In the genomic region with DNA sequence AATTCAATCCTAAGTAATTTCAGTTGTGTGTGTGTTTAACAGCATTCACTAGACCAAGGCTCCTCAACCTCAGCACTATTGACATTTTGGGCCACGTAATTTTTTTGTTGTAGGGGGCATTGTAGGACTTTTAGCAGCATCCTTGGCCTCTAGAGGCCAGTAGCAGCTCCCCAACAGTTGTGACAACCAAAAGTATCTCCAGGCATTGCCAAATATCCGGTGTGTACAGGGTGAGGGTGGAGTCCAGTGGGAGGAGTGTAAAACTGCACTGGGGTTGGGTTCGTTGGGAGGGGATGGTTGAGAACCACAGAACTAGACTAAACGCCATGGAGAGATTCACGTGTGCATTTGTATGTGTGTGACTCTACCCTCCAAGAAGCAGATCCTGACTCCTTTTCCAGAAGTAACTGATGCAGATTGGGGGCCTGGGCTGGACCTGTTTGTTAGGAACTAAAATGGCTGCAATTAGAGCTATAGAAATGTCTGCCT, we compare ENCODE assay signal across 8 cellular contexts. TPM values are rescaled to one million over a fixed set of nuclear protein-coding genes. Genes with fewer than 3 reads are reported as not detected.
DNase-seq lines count a peak whose midpoint lies in the region; ATAC-seq and TF ChIP-seq lines count a peak whose summit lies in the region.

No MANE protein-coding gene starts in this region.

- no peak overlapping the region for H3K27ac ChIP-seq in A673 (ENCODE audit: low read depth, low read length, poor library complexity, severe bottlenecking)

- no peaks in the 10 kb centered on the region for H3K9me3 Mint-ChIP-seq in activated naive CD8-positive, alpha-beta T cell treated with anti-CD3 and anti-CD28 coated beads, Interleukin-2, amount 10 ng/mL, durations not matched to agents 7 days and 5 days
- peaks cover 4% of the 10 kb centered on the region for H3K9me3 Mint-ChIP-seq in glutamatergic neuron (ENCODE audit: unreplicated experiment)

- no TSS peak for BruUV-seq in A673 (replicated peaks; lab: Mats Ljungman, UMichigan)

- peaks cover 15% of the 10 kb centered on the region for H3K4me1 ChIP-seq in A673 (ENCODE audit: insufficient read depth, low read length, poor library complexity, severe bottlenecking)

- CTCF ChIA-PET in A673 (lab: Charles Lee), result interaction anchor here (1.3 kb wide), 1 partner anchor 188 kb away, joined by 4 read pairs; no protein-coding TSS in a partner anchor

- H3K27ac Mint-ChIP-seq in activated naive CD8-positive, alpha-beta T cell treated with anti-CD3 and anti-CD28 coated beads, Interleukin-2, amount 10 ng/mL, durations not matched to agents 7 days and 5 days, result peak overlapping the region; percentile 75
- no peak overlapping the region for H3K27ac Mint-ChIP-seq in glutamatergic neuron (ENCODE audit: unreplicated experiment)

- intact Hi-C loops in A673 (cut with micrococcal nuclease; ENCODE audit: unreplicated experiment), result loop anchor here (10.0 kb wide), 1 partner anchor 282 kb away; a partner anchor contains a TSS

- ATAC-seq in HG03280 (IDR thresholded peaks at IDR 0.05; ENCODE audit: unreplicated experiment) (peak; percentile 59), omental fat pad (ENCODE audit: low FRiP score) (no peak)
- peak; percentile 100 for ATAC-seq in activated naive CD8-positive, alpha-beta T cell treated with anti-CD3 and anti-CD28 coated beads, Interleukin-2, amount 10 ng/mL, durations not matched to agents 7 days and 5 days (ENCODE audit: low read depth)

- no peaks in the 10 kb centered on the region for H3K9me3 ChIP-seq in A673 (ENCODE audit: low read depth, low read length, poor library complexity, severe bottlenecking)

- H3K4me3 ChIP-seq in A673 (ENCODE audit: low read depth, low read length, poor library complexity, severe bottlenecking), result no peak overlapping the region

- DNase-seq in A673 (ENCODE audit: low spot score) (peak; percentile 92), GM13977 (ENCODE audit: low spot score) (peak; percentile 53), SIG-M5 treated with dmso at 0.1 percent for 504 hours (lab: John Stamatoyannopoulos, UW; ENCODE audit: unreplicated experiment) (peak; percentile 97), left kidney (ENCODE audit: low read depth, low spot score) (peak; percentile 36), omental fat pad (ENCODE audit: low spot score) (no peak), glutamatergic neuron (no peak)
- DNase-seq in activated naive CD8-positive, alpha-beta T cell treated with anti-CD3 and anti-CD28 coated beads, Interleukin-2, amount 10 ng/mL, durations not matched to agents 7 days and 5 days, result no peak

- no peaks in the 10 kb centered on the region for H3K36me3 Mint-ChIP-seq in activated naive CD8-positive, alpha-beta T cell treated with anti-CD3 and anti-CD28 coated beads, Interleukin-2, amount 10 ng/mL, durations not matched to agents 7 days and 5 days
- H3K36me3 Mint-ChIP-seq in glutamatergic neuron (ENCODE audit: unreplicated experiment), result no peaks in the 10 kb centered on the region

- TF ChIP-seq CTCF in A673 (conservative IDR thresholded peaks at IDR 0.05; ENCODE audit: low read depth, low read length), result peak; percentile 76
- TF ChIP-seq CTCF in GM13977 (IDR thresholded peaks at IDR 0.05; ENCODE audit: extremely low read depth, insufficient read depth, missing control alignments), result peak; percentile 50
- no peak for TF ChIP-seq CTCF in omental fat pad (IDR thresholded peaks at IDR 0.05)
- TF ChIP-seq CTCF in glutamatergic neuron (IDR thresholded peaks at IDR 0.05; ENCODE audit: partially characterized antibody, unreplicated experiment), result no peak

- H3K27me3 Mint-ChIP-seq in activated naive CD8-positive, alpha-beta T cell treated with anti-CD3 and anti-CD28 coated beads, Interleukin-2, amount 10 ng/mL, durations not matched to agents 7 days and 5 days, result peaks cover 3% of the 10 kb centered on the region
- H3K27me3 Mint-ChIP-seq in glutamatergic neuron (ENCODE audit: unreplicated experiment), result no peaks in the 10 kb centered on the region

- no peaks in the 10 kb centered on the region for H3K27me3 ChIP-seq in A673 (replicated peaks; ENCODE audit: insufficient read depth, low read depth, low read length, poor library complexity)

- POLR2A ChIA-PET in A673 (lab: Charles Lee; ENCODE audit: low non-redundant PET), result interaction anchor here (0.6 kb wide), 1 partner anchor 168 kb away, joined by 3 read pairs; no protein-coding TSS in a partner anchor
- POLR2A ChIA-PET in activated naive CD8-positive, alpha-beta T cell treated with anti-CD3 and anti-CD28 coated beads, Interleukin-2, amount 10 ng/mL, durations not matched to agents 7 days and 5 days (lab: Charles Lee), result no interaction called here

- H3K4me1 Mint-ChIP-seq in activated naive CD8-positive, alpha-beta T cell treated with anti-CD3 and anti-CD28 coated beads, Interleukin-2, amount 10 ng/mL, durations not matched to agents 7 days and 5 days, result peaks cover 22% of the 10 kb centered on the region
- H3K4me1 Mint-ChIP-seq in glutamatergic neuron (ENCODE audit: low read depth, unreplicated experiment), result no peaks in the 10 kb centered on the region

- peak overlapping the region; percentile 20 for H3K4me3 Mint-ChIP-seq in activated naive CD8-positive, alpha-beta T cell treated with anti-CD3 and anti-CD28 coated beads, Interleukin-2, amount 10 ng/mL, durations not matched to agents 7 days and 5 days
- no peak overlapping the region for H3K4me3 Mint-ChIP-seq in glutamatergic neuron (ENCODE audit: unreplicated experiment)

- in situ Hi-C loops in GM13977 (cut with MboI; ENCODE audit: low pct_unique_long_range_greater_than_20kb, low sequenced_read_pairs, unreplicated experiment), result no loop called here

- no peaks in the 10 kb centered on the region for H3K36me3 ChIP-seq in A673 (ENCODE audit: insufficient read depth, low read length, poor library complexity, severe bottlenecking)

RNA-seq across cellular contexts. Expression of a gene that starts 5.9 kb away (rescaled TPM):
- 77.2 and 106 TPM in 2 replicates for total RNA-seq in A673 (2021)
- 10 to 100 TPM; 45.4 to 49.0 TPM for total RNA-seq in activated naive CD8-positive, alpha-beta T cell treated with anti-CD3 and anti-CD28 coated beads, Interleukin-2, amount 10 ng/mL, durations not matched to agents 7 days and 5 days
- 10 to 100 TPM; 16.1 to 73.0 (median 22.1) TPM for total RNA-seq in omental fat pad
- total RNA-seq in glutamatergic neuron (ENCODE audit: unreplicated experiment), result 71.1 TPM

Comparison
In these comparisons a context has a peak if more than half of its experiments do, and no peak if none do; other contexts are left out.
1. DNase-seq: peak in A673 (single experiment), GM13977 (single experiment), SIG-M5 treated with dmso at 0.1 percent for 504 hours (single experiment) and left kidney (single experiment); none in activated naive CD8-positive, alpha-beta T cell treated with anti-CD3 and anti-CD28 coated beads, Interleukin-2, amount 10 ng/mL, durations not matched to agents 7 days and 5 days (single experiment), omental fat pad (single experiment) and glutamatergic neuron (single experiment).
2. CTCF ChIP-seq: peak in A673 (single experiment) and GM13977 (single experiment); none in omental fat pad (0 of 3) and glutamatergic neuron (single experiment).